ENCODE assay signal across 28 cellular contexts in the genomic region with DNA sequence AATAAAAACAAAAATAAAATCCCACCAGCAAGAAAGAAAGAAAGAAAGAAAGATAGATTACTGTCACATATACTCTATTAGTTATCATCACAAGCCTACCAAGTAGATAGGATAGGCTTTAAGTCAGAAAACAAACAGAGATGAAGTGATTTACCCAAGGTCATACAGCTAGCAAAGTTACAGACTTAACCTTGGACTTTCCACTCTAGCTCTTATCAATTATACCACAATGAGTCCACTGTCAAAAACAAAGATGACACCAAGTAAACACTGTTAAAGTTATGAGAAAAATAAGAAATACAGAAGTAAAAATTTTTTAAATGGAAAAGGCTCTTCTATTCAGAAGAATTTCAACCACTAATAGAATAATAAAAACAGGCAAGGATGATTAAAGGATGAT.
"Had no signal": no experiment of that assay in that cellular context is flagged by ENCODE, and none has a peak within 500 bp of the region (broad histone marks: within the 10 kb centered on the region; RNA-seq: fewer than 3 reads in every experiment).

No MANE protein-coding gene starts in this region.

- H3K4me1 ChIP-seq: colonic mucosa, esophagus muscularis mucosa, esophagus squamous epithelium, foreskin keratinocyte, gastrocnemius medialis, gastroesophageal sphincter, heart left ventricle, heart right ventricle had no signal

- FAIRE-seq: colon, endometrium, endothelial cell of umbilical vein, frontal cortex had no signal

- DNase-seq: colonic mucosa; cortex of kidney; dermis blood vessel endothelial cell; dorsolateral prefrontal cortex; effector CD4-positive, alpha-beta T cell; effector CD8-positive, alpha-beta T cell; effector memory CD4-positive, alpha-beta T cell; effector memory CD8-positive, alpha-beta T cell; endodermal cell; erythroblast; esophagus squamous epithelium; foreskin fibroblast; foreskin keratinocyte; foreskin melanocyte; gastrocnemius medialis; glutamatergic neuron; head of caudate nucleus; heart left ventricle; heart right ventricle had no signal

- ATAC-seq: effector memory CD8-positive, alpha-beta T cell; esophagus mucosa; foreskin keratinocyte; gastrocnemius medialis; gastroesophageal sphincter; heart left ventricle; heart right ventricle had no signal

- H3K4me3 ChIP-seq: colonic mucosa, coronary artery, dorsolateral prefrontal cortex, esophagus muscularis mucosa, esophagus squamous epithelium, gastrocnemius medialis, gastroesophageal sphincter, heart left ventricle, heart right ventricle had no signal

- H3K27me3 ChIP-seq: colonic mucosa, dorsolateral prefrontal cortex, esophagus muscularis mucosa, esophagus squamous epithelium, foreskin keratinocyte, gastrocnemius medialis, gastroesophageal sphincter, heart left ventricle, heart right ventricle had no signal

- H3K27ac ChIP-seq: colonic mucosa, coronary artery, dorsolateral prefrontal cortex, epithelial cell of prostate, esophagus muscularis mucosa, esophagus squamous epithelium, foreskin keratinocyte, gastrocnemius medialis, gastroesophageal sphincter, heart left ventricle, heart right ventricle had no signal

- H3K9me3 ChIP-seq: colonic mucosa, esophagus muscularis mucosa, esophagus squamous epithelium, gastrocnemius medialis, gastroesophageal sphincter, heart left ventricle, heart right ventricle had no signal

- H3K36me3 ChIP-seq: colonic mucosa had no signal
